26 cellular contexts compared by ENCODE assay signal in genomic region chr10:30248728-30249127, GRCh38.
"Had no signal": no experiment of that assay in that cellular context is flagged by ENCODE, and none has a peak within 500 bp of the region (broad histone marks: within the 10 kb centered on the region; RNA-seq: fewer than 3 reads in every experiment).

No MANE protein-coding gene starts in this region.

- H3K4me1 ChIP-seq: colonic mucosa, esophagus muscularis mucosa, esophagus squamous epithelium, foreskin keratinocyte, gastrocnemius medialis, gastroesophageal sphincter, heart left ventricle had no signal

- DNase-seq: colonic mucosa; cortex of kidney; dermis blood vessel endothelial cell; dorsolateral prefrontal cortex; effector CD4-positive, alpha-beta T cell; effector CD8-positive, alpha-beta T cell; effector memory CD4-positive, alpha-beta T cell; effector memory CD8-positive, alpha-beta T cell; endodermal cell; erythroblast; esophagus squamous epithelium; foreskin fibroblast; foreskin keratinocyte; foreskin melanocyte; gastrocnemius medialis; glutamatergic neuron; head of caudate nucleus; heart left ventricle; heart right ventricle had no signal

- H3K27me3 ChIP-seq: colonic mucosa, dorsolateral prefrontal cortex, esophagus muscularis mucosa, esophagus squamous epithelium, gastrocnemius medialis, gastroesophageal sphincter, heart left ventricle, heart right ventricle, hepatocyte had no signal

- H3K27me3 Mint-ChIP-seq: dendritic cell treated with granulocyte-macrophage colony-stimulating factor and Interleukin-4, amounts not matched to agents 40 ng/mL and 50 ng/mL, for 4 days had no signal

- ATAC-seq: effector memory CD8-positive, alpha-beta T cell; esophagus mucosa; foreskin keratinocyte; gastrocnemius medialis; gastroesophageal sphincter; heart left ventricle; heart right ventricle had no signal

- H2AFZ ChIP-seq: hepatocyte had no signal

- H3K9me3 ChIP-seq: colonic mucosa, esophagus squamous epithelium, gastrocnemius medialis had no signal

- H3K36me3 ChIP-seq: colonic mucosa, esophagus muscularis mucosa, esophagus squamous epithelium, gastrocnemius medialis, gastroesophageal sphincter, heart left ventricle, heart right ventricle had no signal

- H3K4me3 Mint-ChIP-seq: dendritic cell treated with granulocyte-macrophage colony-stimulating factor and Interleukin-4, amounts not matched to agents 40 ng/mL and 50 ng/mL, for 4 days; endodermal cell had no signal

- H3K27ac ChIP-seq: colonic mucosa, coronary artery, dorsolateral prefrontal cortex, epithelial cell of prostate, esophagus muscularis mucosa, esophagus squamous epithelium, foreskin keratinocyte, gastrocnemius medialis, gastroesophageal sphincter, heart left ventricle, heart right ventricle, hepatocyte had no signal

- H3K4me1 Mint-ChIP-seq: endodermal cell had no signal

- H3K79me2 ChIP-seq: hepatocyte had no signal

- H3K4me2 ChIP-seq: hepatocyte had no signal

- H3K4me3 ChIP-seq: colonic mucosa, coronary artery, dorsolateral prefrontal cortex, esophagus muscularis mucosa, esophagus squamous epithelium, gastrocnemius medialis, gastroesophageal sphincter, heart left ventricle, heart right ventricle, hepatocyte had no signal

- H3K27ac Mint-ChIP-seq: dendritic cell treated with granulocyte-macrophage colony-stimulating factor and Interleukin-4, amounts not matched to agents 40 ng/mL and 50 ng/mL, for 4 days; endodermal cell had no signal
